Comparison of ENCODE assay signal across 17 cellular contexts in the genomic region with DNA sequence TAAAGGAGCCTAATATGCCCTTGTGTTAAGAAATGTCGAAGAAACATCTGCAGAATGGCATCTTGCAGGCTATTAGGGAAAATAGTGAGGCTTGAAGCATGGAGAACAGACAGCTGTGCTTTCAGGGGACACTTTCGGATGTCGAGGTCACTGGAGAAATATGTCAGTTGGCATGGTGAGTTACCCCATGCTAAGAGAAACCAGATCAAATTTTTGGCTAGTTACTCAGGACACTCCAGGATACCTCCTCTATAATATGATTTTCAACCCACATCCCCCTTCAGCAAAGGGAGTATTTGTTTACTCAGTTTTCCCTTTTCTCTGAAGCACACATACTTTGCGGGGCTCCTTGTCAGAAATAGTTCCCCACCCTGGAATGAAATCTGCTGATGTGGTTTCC.
A peak's percentile ranks its signal among the peaks of the same experiment; 100 is the strongest.
DNase-seq lines count a peak whose midpoint lies in the region; TF ChIP-seq lines count a peak whose summit lies in the region.
"Had no signal": no experiment of that assay in that cellular context is flagged by ENCODE, and none has a peak within 500 bp of the region (broad histone marks: within the 10 kb centered on the region; RNA-seq: fewer than 3 reads in every experiment).

No MANE protein-coding gene starts in this region.

- POLR2A ChIA-PET in HEK293 (lab: Yijun Ruan, JAX): no interaction called here

- no peak overlapping the region for H3K23ac ChIP-seq in neuronal stem cell (ENCODE audit: low read depth, low read length, poor library complexity)

- peak; percentile 32 for DNase-seq in astrocyte of the cerebellum (ENCODE audit: low read depth)
- DNase-seq in fibroblast of mammary gland (ENCODE audit: low read depth): peak; percentile 9
- DNase-seq in osteocyte (ENCODE audit: extremely low spot score, unreplicated experiment): no peak
- no peak for DNase-seq in NCI-H226
- DNase-seq in BE2C: no peak
- DNase-seq in neuronal stem cell (ENCODE audit: low spot score): no peak
- DNase-seq: Calu3, DMS79, GF-D8, GM23248, KBM-7, NCI-H1048, NCI-H1694, NCI-H446 treated with DMSO at 0.1 percent for 48 hours, Peyer's patch, Right ventricle myocardium superior had no signal

- H2AK5ac ChIP-seq in neuronal stem cell (ENCODE audit: low read depth, low read length): no peak overlapping the region

- peak overlapping the region; percentile 83 for H3K27ac Mint-ChIP-seq in osteocyte (ENCODE audit: unreplicated experiment)

- H4K91ac ChIP-seq in neuronal stem cell (ENCODE audit: low read depth, low read length, poor library complexity): no peak overlapping the region

- H3K36me3 Mint-ChIP-seq in osteocyte (ENCODE audit: unreplicated experiment): no peaks in the 10 kb centered on the region

- H3K27me3 Mint-ChIP-seq in osteocyte (ENCODE audit: unreplicated experiment): no peaks in the 10 kb centered on the region

- H3K4me1 ChIP-seq in HEK293 (ENCODE audit: control insufficient read depth, insufficient read depth, low read length) (no peaks in the 10 kb centered on the region; the same call in 1 of the 2 replicates), BE2C (no peaks in the 10 kb centered on the region), neuronal stem cell (ENCODE audit: control insufficient read depth in 2 of 2, insufficient read depth in 1 of 2, low read depth in 1 of 2, low read length in 2 of 2) (peaks cover 0 to 4% of the 10 kb centered on the region in 2 donors)
- H3K4me1 ChIP-seq: Peyer's patch had no signal

- no peaks in the 10 kb centered on the region for H3K79me1 ChIP-seq in neuronal stem cell (ENCODE audit: low read depth, low read length)

- no peak overlapping the region for H3K27ac ChIP-seq in HEK293 (ENCODE audit: extremely low read depth, low read depth, low read length)
- no peak overlapping the region for H3K27ac ChIP-seq in neuronal stem cell (replicated peaks; ENCODE audit: low read length)
- H3K27ac ChIP-seq: GM23248, Peyer's patch had no signal

- in situ Hi-C loops in astrocyte of the cerebellum (cut with HindIII; ENCODE audit: low sequenced_read_pairs): no loop called here

- no peak overlapping the region for H2AFZ ChIP-seq in neuronal stem cell (ENCODE audit: low read length)
- H2AFZ ChIP-seq: GM23248 had no signal

- H3K27me3 ChIP-seq in BE2C (no peaks in the 10 kb centered on the region), neuronal stem cell (ENCODE audit: control insufficient read depth in 3 of 3, insufficient read depth in 3 of 3, low read depth in 1 of 3, low read length in 3 of 3) (no peaks in the 10 kb centered on the region)
- H3K27me3 ChIP-seq: Peyer's patch had no signal

- no peak overlapping the region for H3K4ac ChIP-seq in neuronal stem cell (ENCODE audit: low read length)

- WGBS in neuronal stem cell (ENCODE audit: extremely low coverage in 2 of 2, insufficient read length in 2 of 2, insufficient replicate concordance in 1 of 2), 2 donors: no CpG with 5 or more reads among the region's 4 CpGs

- H3K4me1 Mint-ChIP-seq in osteocyte (ENCODE audit: unreplicated experiment): peaks cover 52% of the 10 kb centered on the region

- CTCF ChIA-PET in HEK293 (lab: Yijun Ruan, JAX): interaction anchor here (1.7 kb wide), 1 partner anchor 21 kb away, joined by 8 read pairs; no protein-coding TSS in a partner anchor

- H3K36me3 ChIP-seq in HEK293 (ENCODE audit: control insufficient read depth in 2 of 2, insufficient read depth in 1 of 2, low read length in 2 of 2): no peaks in the 10 kb centered on the region
- H3K36me3 ChIP-seq in BE2C: no peaks in the 10 kb centered on the region
- H3K36me3 ChIP-seq in neuronal stem cell (replicated peaks in 1 of 2; ENCODE audit: control insufficient read depth in 2 of 2, insufficient read depth in 2 of 2, low read length in 2 of 2): no peaks in the 10 kb centered on the region
- H3K36me3 ChIP-seq: Peyer's patch had no signal

- TF ChIP-seq CTCF in HEK293 (tag by site-specific recombination; IDR thresholded peaks at IDR 0.05) (no peak), astrocyte of the cerebellum (IDR thresholded peaks at IDR 0.05; ENCODE audit: low read depth, low read length, missing control alignments) (no peak), fibroblast of mammary gland (conservative IDR thresholded peaks at IDR 0.05; ENCODE audit: control insufficient read depth, insufficient read depth, low read depth, low read length) (no peak), osteocyte (IDR thresholded peaks at IDR 0.05) (no peak), BE2C (IDR thresholded peaks at IDR 0.05; ENCODE audit: low read depth, low read length) (no peak)

- H3K9ac ChIP-seq in neuronal stem cell (ENCODE audit: low read depth, low read length, poor library complexity): no peak overlapping the region
- H3K9ac ChIP-seq: GM23248 had no signal

- no peak overlapping the region for H3K4me2 ChIP-seq in neuronal stem cell (ENCODE audit: insufficient read depth, low read length, poor library complexity, severe bottlenecking)

- no peak overlapping the region for H2BK15ac ChIP-seq in neuronal stem cell (ENCODE audit: low read length)

- H3K9me3 ChIP-seq in HEK293 (ENCODE audit: control insufficient read depth, insufficient read depth, low read depth, low read length) (no peaks in the 10 kb centered on the region), BE2C (no peaks in the 10 kb centered on the region), neuronal stem cell (replicated peaks in 1 of 2; ENCODE audit: control insufficient read depth in 2 of 2, insufficient read depth in 1 of 2, low read depth in 1 of 2, low read length in 2 of 2) (no peaks in the 10 kb centered on the region)
- H3K9me3 ChIP-seq: Peyer's patch had no signal

- no peak overlapping the region for H4K8ac ChIP-seq in neuronal stem cell (ENCODE audit: low read depth, low read length)

- no peak overlapping the region for H3K4me3 Mint-ChIP-seq in osteocyte (ENCODE audit: unreplicated experiment)

- no peak overlapping the region for H2BK12ac ChIP-seq in neuronal stem cell (ENCODE audit: low read length)

- H2BK120ac ChIP-seq in neuronal stem cell (ENCODE audit: low read depth, low read length): no peak overlapping the region

- H3K14ac ChIP-seq in neuronal stem cell (ENCODE audit: low read length): no peak overlapping the region

- no peaks in the 10 kb centered on the region for H3K9me3 Mint-ChIP-seq in osteocyte (ENCODE audit: unreplicated experiment)

- no peak overlapping the region for H3K18ac ChIP-seq in neuronal stem cell (ENCODE audit: low read length)

- H2BK5ac ChIP-seq in neuronal stem cell (ENCODE audit: low read length): no peak overlapping the region

- no peak overlapping the region for H3K4me3 ChIP-seq in HEK293 (ENCODE audit: low read depth, low read length)
- no peak overlapping the region for H3K4me3 ChIP-seq in astrocyte of the cerebellum (ENCODE audit: low read depth, low read length)
- no peak overlapping the region for H3K4me3 ChIP-seq in fibroblast of mammary gland (ENCODE audit: control insufficient read depth, low read depth, low read length)
- no peak overlapping the region for H3K4me3 ChIP-seq in BE2C (ENCODE audit: low read depth, low read length)
- no peak overlapping the region for H3K4me3 ChIP-seq in neuronal stem cell (ENCODE audit: low read length in 2 of 2)
- H3K4me3 ChIP-seq: GM23248, Peyer's patch had no signal

TF ChIP-seq in HEK293, 187 proteins besides CTCF, POLR2A, EP300 and RAD21:
- TF ChIP-seq GLIS1 (tag by site-specific recombination; IDR thresholded peaks at IDR 0.05) (peak; percentile 55), WT1 (tag by site-specific recombination; IDR thresholded peaks at IDR 0.05) (0 out of 2 replicates have a peak, but pooled peaks have one; percentile 28)
- TF ChIP-seq, protein P1, sequence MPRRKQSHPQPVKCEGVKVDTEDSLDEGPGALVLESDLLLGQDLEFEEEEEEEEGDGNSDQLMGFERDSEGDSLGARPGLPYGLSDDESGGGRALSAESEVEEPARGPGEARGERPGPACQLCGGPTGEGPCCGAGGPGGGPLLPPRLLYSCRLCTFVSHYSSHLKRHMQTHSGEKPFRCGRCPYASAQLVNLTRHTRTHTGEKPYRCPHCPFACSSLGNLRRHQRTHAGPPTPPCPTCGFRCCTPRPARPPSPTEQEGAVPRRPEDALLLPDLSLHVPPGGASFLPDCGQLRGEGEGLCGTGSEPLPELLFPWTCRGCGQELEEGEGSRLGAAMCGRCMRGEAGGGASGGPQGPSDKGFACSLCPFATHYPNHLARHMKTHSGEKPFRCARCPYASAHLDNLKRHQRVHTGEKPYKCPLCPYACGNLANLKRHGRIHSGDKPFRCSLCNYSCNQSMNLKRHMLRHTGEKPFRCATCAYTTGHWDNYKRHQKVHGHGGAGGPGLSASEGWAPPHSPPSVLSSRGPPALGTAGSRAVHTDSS (tag by site-specific recombination; IDR thresholded peaks at IDR 0.05): no peak

Comparison
In these comparisons a context has a peak if more than half of its experiments do, and no peak if none do; other contexts are left out.
1. DNase-seq: peak in astrocyte of the cerebellum (single experiment) and fibroblast of mammary gland (single experiment); none in osteocyte (single experiment), NCI-H226 (single experiment), BE2C (single experiment) and neuronal stem cell (single experiment).